25 cellular contexts compared by ENCODE assay signal in genomic region chr13:113955691-113956090, GRCh38. TPM values are rescaled to one million over a fixed set of nuclear protein-coding genes. Genes with fewer than 3 reads are reported as not detected.
"Had no signal": no experiment of that assay in that cellular context is flagged by ENCODE, and none has a peak within 500 bp of the region (broad histone marks: within the 10 kb centered on the region; RNA-seq: fewer than 3 reads in every experiment).

No MANE protein-coding gene starts in this region.

- H3K4me1 Mint-ChIP-seq: activated CD4-positive, alpha-beta T cell treated with anti-CD3 and anti-CD28 coated beads, Interleukin-2, amount 10 ng/mL, durations not matched to agents 24 days and 14 days; activated naive CD8-positive, alpha-beta T cell treated with anti-CD3 and anti-CD28 coated beads, Interleukin-2, amount 10 ng/mL, durations not matched to agents 7 days and 5 days; endodermal cell; mesothelial cell of epicardium had no signal

- H3K36me3 ChIP-seq: cardiac muscle cell, neural progenitor cell, thoracic aorta had no signal

- H3K27me3 ChIP-seq: ascending aorta, cardiac muscle cell, esophagus muscularis mucosa, foreskin keratinocyte, neural progenitor cell had no signal

- H3K4me3 Mint-ChIP-seq: activated CD4-positive, alpha-beta memory T cell treated with anti-CD3 and anti-CD28 coated beads for 36 hours; activated CD4-positive, alpha-beta T cell treated with anti-CD3 and anti-CD28 coated beads, Interleukin-2, amount 10 ng/mL, durations not matched to agents 24 days and 14 days; activated naive CD8-positive, alpha-beta T cell treated with anti-CD3 and anti-CD28 coated beads, Interleukin-2, amount 10 ng/mL, durations not matched to agents 7 days and 5 days; brain; endodermal cell; mesothelial cell of epicardium; naive B cell; neural progenitor cell; stimulated activated naive CD8-positive, alpha-beta T cell treated with anti-CD3 and anti-CD28 coated beads, Interleukin-15, Interleukin-2, amounts not matched to agents 100 ng/mL and 50 ng/mL, for 24 hours; T-helper 1 cell treated with Interleukin-12 subunit alpha and Interleukin-12 subunit beta and Interleukin-4 antibody, amounts not matched to agents 30 μg/mL and 1 μg/mL, for 36 hours had no signal

- H3K27ac Mint-ChIP-seq: activated CD4-positive, alpha-beta memory T cell treated with anti-CD3 and anti-CD28 coated beads for 36 hours; activated CD4-positive, alpha-beta T cell treated with anti-CD3 and anti-CD28 coated beads, Interleukin-2, amount 10 ng/mL, durations not matched to agents 24 days and 14 days; activated naive CD8-positive, alpha-beta T cell treated with anti-CD3 and anti-CD28 coated beads, Interleukin-2, amount 10 ng/mL, durations not matched to agents 7 days and 5 days; brain; endodermal cell; mesothelial cell of epicardium; neural progenitor cell; stimulated activated naive CD8-positive, alpha-beta T cell treated with anti-CD3 and anti-CD28 coated beads, Interleukin-15, Interleukin-2, amounts not matched to agents 100 ng/mL and 50 ng/mL, for 24 hours; T-helper 1 cell treated with Interleukin-12 subunit alpha and Interleukin-12 subunit beta and Interleukin-4 antibody, amounts not matched to agents 30 μg/mL and 1 μg/mL, for 36 hours had no signal

- H3K9me3 ChIP-seq: ascending aorta, esophagus muscularis mucosa, thoracic aorta had no signal

- H3K4me3 ChIP-seq: ascending aorta, cardiac muscle cell, esophagus muscularis mucosa, neural progenitor cell, thoracic aorta had no signal

- H3K4me1 ChIP-seq: foreskin keratinocyte, neural progenitor cell had no signal

- H3K27me3 Mint-ChIP-seq: activated CD4-positive, alpha-beta memory T cell treated with anti-CD3 and anti-CD28 coated beads for 36 hours; activated CD4-positive, alpha-beta T cell treated with anti-CD3 and anti-CD28 coated beads, Interleukin-2, amount 10 ng/mL, durations not matched to agents 24 days and 14 days; activated naive CD8-positive, alpha-beta T cell treated with anti-CD3 and anti-CD28 coated beads, Interleukin-2, amount 10 ng/mL, durations not matched to agents 7 days and 5 days; brain; naive B cell; stimulated activated naive CD8-positive, alpha-beta T cell treated with anti-CD3 and anti-CD28 coated beads, Interleukin-15, Interleukin-2, amounts not matched to agents 100 ng/mL and 50 ng/mL, for 24 hours had no signal

- DNase-seq: activated CD4-positive, alpha-beta memory T cell treated with anti-CD3 and anti-CD28 coated beads for 36 hours; activated CD4-positive, alpha-beta T cell treated with anti-CD3 and anti-CD28 coated beads, Interleukin-2, amount 10 ng/mL, durations not matched to agents 24 days and 14 days; activated CD4-positive, CD25-positive, alpha-beta regulatory T cell treated with anti-CD3 and anti-CD28 coated beads, Interleukin-2, amount 50 U/mL, for 72 hours; activated effector memory CD4-positive, alpha-beta T cell treated with Interleukin-2 at 50 U/mL for 16 hours; activated naive CD4-positive, alpha-beta T cell treated with Interleukin-2 at 50 U/mL for 16 hours; activated naive CD8-positive, alpha-beta T cell treated with anti-CD3 and anti-CD28 coated beads, Interleukin-2, amount 10 ng/mL, durations not matched to agents 7 days and 5 days; activated T-cell treated with anti-CD3 and anti-CD28 coated beads, Interleukin-2, amount 50 U/mL, for 48 hours; endodermal cell; foreskin keratinocyte; mammary epithelial cell; naive B cell; stimulated activated CD4-positive, alpha-beta T cell treated with anti-CD3 and anti-CD28 coated beads, Interleukin-2, amount 100 ng/mL, for 48 hours; SW 1271; T1000; trophoblast cell had no signal

- ATAC-seq: foreskin keratinocyte, right cardiac atrium had no signal

RNA-seq across cellular contexts. Expression of gene C13orf46, which starts 18.2 kb away (rescaled TPM):
- total RNA-seq: cardiac muscle cell, foreskin keratinocyte had no signal
